1 cellular context compared by ENCODE assay signal in genomic region chr21:37378700-37379139, GRCh38.
TF ChIP-seq lines count a peak whose summit lies in the region.

No MANE protein-coding gene starts in this region.

TF ChIP-seq in IMR-90, 13 proteins besides CTCF, POLR2A, EP300 and RAD21 (continued from another document):
- TF ChIP-seq ELK1 (IDR thresholded peaks at IDR 0.05; ENCODE audit: borderline replicate concordance, low read depth, low read length) (no peak), CHD1 (IDR thresholded peaks at IDR 0.05; ENCODE audit: low read depth, low read length) (no peak), FOS (IDR thresholded peaks at IDR 0.05; ENCODE audit: low read depth, low read length) (no peak), SMC3 (IDR thresholded peaks at IDR 0.05; ENCODE audit: low read depth, low read length) (no peak), MAZ (IDR thresholded peaks at IDR 0.05; ENCODE audit: borderline replicate concordance, low read depth, low read length) (no peak), MXI1 (IDR thresholded peaks at IDR 0.05; ENCODE audit: borderline replicate concordance, low read depth, low read length) (no peak)
